In genomic region chr10:48542471-48543210, GRCh38 we compare ENCODE assay signal across 15 cellular contexts.
"Had no signal": no experiment of that assay in that cellular context is flagged by ENCODE, and none has a peak within 500 bp of the region (broad histone marks: within the 10 kb centered on the region; RNA-seq: fewer than 3 reads in every experiment).

No MANE protein-coding gene starts in this region.

- ATAC-seq: heart left ventricle; left lung; right cardiac atrium; stimulated activated naive CD8-positive, alpha-beta T cell treated with anti-CD3 and anti-CD28 coated beads, Interleukin-15, amount 100 ng/mL, for 72 hours had no signal

- H3K36me3 ChIP-seq: heart left ventricle, left lung, neutrophil had no signal

- H3K4me3 Mint-ChIP-seq: activated naive CD8-positive, alpha-beta T cell treated with anti-CD3 and anti-CD28 coated beads for 36 hours; memory B cell; stimulated activated naive CD8-positive, alpha-beta T cell treated with anti-CD3 and anti-CD28 coated beads, Interleukin-15, amount 100 ng/mL, for 72 hours had no signal

- H3K27me3 ChIP-seq: heart left ventricle, left lung, neutrophil had no signal

- DNase-seq: activated CD4-positive, alpha-beta T cell treated with anti-CD3 and anti-CD28 coated beads, Interleukin-2, amount 50 U/mL, for 1 hour; activated gamma-delta T cell treated with Interleukin-2 at 50 U/mL for 16 hours; activated naive CD8-positive, alpha-beta T cell treated with anti-CD3 and anti-CD28 coated beads for 36 hours; activated T-cell treated with anti-CD3 and anti-CD28 coated beads, Interleukin-2, amount 50 U/mL, for 1 hour; anterior cingulate cortex; heart left ventricle; left lung; posterior cingulate gyrus; right cardiac atrium; stimulated activated CD4-positive, alpha-beta T cell treated with anti-CD3 and anti-CD28 coated beads, Interleukin-12 subunit alpha, Interleukin-12 subunit beta, amount 100 ng/mL, for 4 hours; stimulated activated CD4-positive, alpha-beta T cell treated with anti-CD3 and anti-CD28 coated beads, Interleukin-4, amount 100 ng/mL, for 1 hour; stimulated activated CD8-positive, alpha-beta memory T cell treated with anti-CD3 and anti-CD28 coated beads, Interleukin-4, amount 100 ng/mL, for 48 hours; stimulated activated naive CD8-positive, alpha-beta T cell treated with anti-CD3 and anti-CD28 coated beads, Interleukin-15, amount 100 ng/mL, for 72 hours had no signal

- H3K27me3 Mint-ChIP-seq: activated naive CD8-positive, alpha-beta T cell treated with anti-CD3 and anti-CD28 coated beads for 36 hours had no signal

- H3K27ac Mint-ChIP-seq: activated naive CD8-positive, alpha-beta T cell treated with anti-CD3 and anti-CD28 coated beads for 36 hours; memory B cell had no signal

- H3K27ac ChIP-seq: heart left ventricle, left lung, neutrophil had no signal

- H3K4me1 ChIP-seq: heart left ventricle, left lung had no signal

- H3K9me3 ChIP-seq: heart left ventricle, left lung, neutrophil had no signal

- H3K4me3 ChIP-seq: heart left ventricle, left lung had no signal

- H3K4me1 Mint-ChIP-seq: activated naive CD8-positive, alpha-beta T cell treated with anti-CD3 and anti-CD28 coated beads for 36 hours; memory B cell; stimulated activated naive CD8-positive, alpha-beta T cell treated with anti-CD3 and anti-CD28 coated beads, Interleukin-15, amount 100 ng/mL, for 72 hours had no signal

- H3K9me3 Mint-ChIP-seq: activated naive CD8-positive, alpha-beta T cell treated with anti-CD3 and anti-CD28 coated beads for 36 hours; memory B cell; stimulated activated naive CD8-positive, alpha-beta T cell treated with anti-CD3 and anti-CD28 coated beads, Interleukin-15, amount 100 ng/mL, for 72 hours had no signal

- H3K36me3 Mint-ChIP-seq: activated naive CD8-positive, alpha-beta T cell treated with anti-CD3 and anti-CD28 coated beads for 36 hours had no signal
